8 cellular contexts compared by ENCODE assay signal in genomic region chr16:85675528-85675927, GRCh38. TPM values are rescaled to one million over a fixed set of nuclear protein-coding genes. Genes with fewer than 3 reads are reported as not detected.
DNase-seq lines count a peak whose midpoint lies in the region; ATAC-seq and TF ChIP-seq lines count a peak whose summit lies in the region.

No MANE protein-coding gene starts in this region.

- no peaks in the 10 kb centered on the region for H3K27me3 ChIP-seq in body of pancreas
- no peaks in the 10 kb centered on the region for H3K27me3 ChIP-seq in ascending aorta

- intact Hi-C loops in body of pancreas (cut with DNase I), result no loop called here
- intact Hi-C loops in ascending aorta (cut with DNase I), result no loop called here

- WGBS in body of pancreas, 2 donors, result 33 to 43% methylated on average over 1 of the region's 1 CpG

- H3K36me3 ChIP-seq in body of pancreas (replicated peaks in 1 of 2; ENCODE audit: insufficient read depth in 1 of 2, low read depth in 2 of 2), result peaks cover 0 to 17% of the 10 kb centered on the region in 2 donors
- H3K36me3 ChIP-seq in ascending aorta, result peaks cover 23 to 38% of the 10 kb centered on the region in 2 donors

- H3K9me3 ChIP-seq in body of pancreas (no peaks in the 10 kb centered on the region), ascending aorta (no peaks in the 10 kb centered on the region)

- H3K27ac ChIP-seq in body of pancreas (no peak overlapping the region), ascending aorta (no peak overlapping the region)

- DNase-seq in SIG-M5 treated with dmso at 0.1 percent for 504 hours (lab: John Stamatoyannopoulos, UW; ENCODE audit: unreplicated experiment) (peak; percentile 32), SIG-M5 (lab: John Stamatoyannopoulos, UW) (no peak), NCI-H69 (lab: John Stamatoyannopoulos, UW) (peak; percentile 15), dermis blood vessel endothelial cell (peak; percentile 60), retinal pigment epithelial cell (ENCODE audit: low read depth) (no peak), body of pancreas (no peak), HuH-7.5 (ENCODE audit: low spot score) (no peak), ascending aorta (ENCODE audit: low spot score in 2 of 2) (no peak)

- TF ChIP-seq POLR2A in body of pancreas (IDR thresholded peaks at IDR 0.05), result no peak

- no peak for ATAC-seq in body of pancreas

- H3K4me3 ChIP-seq in retinal pigment epithelial cell (ENCODE audit: low read length), result no peak overlapping the region
- no peak overlapping the region for H3K4me3 ChIP-seq in body of pancreas
- no peak overlapping the region for H3K4me3 ChIP-seq in ascending aorta

- peaks cover 35% of the 10 kb centered on the region for H3K4me1 ChIP-seq in body of pancreas
- H3K4me1 ChIP-seq in ascending aorta, result peaks cover 0 to 2% of the 10 kb centered on the region in 2 donors

- TF ChIP-seq CTCF in retinal pigment epithelial cell (conservative IDR thresholded peaks at IDR 0.05; ENCODE audit: low read depth, low read length) (peak; percentile 67), body of pancreas (IDR thresholded peaks at IDR 0.05) (peak in 3 of 7 experiments; percentile 16 to 34 (median 28)), ascending aorta (IDR thresholded peaks at IDR 0.05) (peak in 1 of 3 experiments; percentile 24)

RNA-seq across cellular contexts. Expression of gene GINS2, which starts 13.2 kb away (rescaled TPM):
- total RNA-seq in dermis blood vessel endothelial cell (6.6 and 8.6 TPM in 2 replicates), body of pancreas (under 1 TPM; 0.26 to 0.33 TPM), ascending aorta (not detected)

Comparison
In these comparisons a context has a peak if more than half of its experiments do, and no peak if none do; other contexts are left out.
1. DNase-seq: peak in SIG-M5 treated with dmso at 0.1 percent for 504 hours (single experiment), NCI-H69 (single experiment) and dermis blood vessel endothelial cell (single experiment); none in SIG-M5 (single experiment), retinal pigment epithelial cell (single experiment), body of pancreas (0 of 4), HuH-7.5 (single experiment) and ascending aorta (0 of 2).